ENCODE assay signal across 10 cellular contexts in genomic region chr18:76983613-76984051, GRCh38.
A peak's percentile ranks its signal among the peaks of the same experiment; 100 is the strongest.
DNase-seq lines count a peak whose midpoint lies in the region; ATAC-seq, FAIRE-seq and TF ChIP-seq lines count a peak whose summit lies in the region.
"Had no signal": no experiment of that assay in that cellular context is flagged by ENCODE, and none has a peak within 500 bp of the region (broad histone marks: within the 10 kb centered on the region; RNA-seq: fewer than 3 reads in every experiment).

No MANE protein-coding gene starts in this region.

- peak; percentile 6 for ATAC-seq in GM18499 (IDR thresholded peaks at IDR 0.05; ENCODE audit: insufficient read depth, unreplicated experiment)

- 55 to 61% methylated on average over 9 of the region's 10 CpGs for WGBS in tibial nerve, 2 donors

- H4K20me1 ChIP-seq in Karpas-422 (ENCODE audit: insufficient read depth, low read depth, low read length), result no peaks in the 10 kb centered on the region

- no peaks in the 10 kb centered on the region for H3K9me3 ChIP-seq in Karpas-422 (ENCODE audit: low read length)
- no peaks in the 10 kb centered on the region for H3K9me3 ChIP-seq in tibial nerve
- H3K9me3 ChIP-seq: sigmoid colon, suprapubic skin had no signal

- no peak for DNase-seq in Karpas-422
- DNase-seq in pons (ENCODE audit: low spot score), result peak; percentile 69
- no peak for DNase-seq in cerebellar nuclear complex (lab: John Stamatoyannopoulos, UW)
- no peak for DNase-seq in D721Med (ENCODE audit: insufficient read length, low spot score)
- no peak for DNase-seq in activated CD4-positive, alpha-beta T cell treated with anti-CD3 and anti-CD28 coated beads for 4 hours
- no peak for DNase-seq in tibial nerve (ENCODE audit: low spot score in 2 of 2)

- no peak for TF ChIP-seq POLR2A in tibial nerve (IDR thresholded peaks at IDR 0.05)

- H3K27ac ChIP-seq in Karpas-422 (ENCODE audit: low read length) (peak overlapping the region; percentile 99), cingulate gyrus (ENCODE audit: low read depth, low read length) (peak overlapping the region; percentile 30), tibial nerve (peak overlapping the region in 2 of 4 donors; percentile 44 to 82)
- H3K27ac ChIP-seq: sigmoid colon, suprapubic skin had no signal

- peaks cover 16% of the 10 kb centered on the region for H3K79me2 ChIP-seq in Karpas-422 (ENCODE audit: low read length)

- H3K27me3 ChIP-seq in Karpas-422 (ENCODE audit: low read length) (no peaks in the 10 kb centered on the region), tibial nerve (no peaks in the 10 kb centered on the region)
- H3K27me3 ChIP-seq: sigmoid colon, suprapubic skin had no signal

- FAIRE-seq in D721Med (lab: Jason Lieb, UNC), result no peak

- H3K36me3 ChIP-seq in Karpas-422 (ENCODE audit: insufficient read depth, low read length) (peaks cover 50% of the 10 kb centered on the region), tibial nerve (peaks cover 0 to 47% (median 0%) of the 10 kb centered on the region in 3 donors)
- H3K36me3 ChIP-seq: sigmoid colon, suprapubic skin had no signal

- TF ChIP-seq EP300 in tibial nerve (IDR thresholded peaks at IDR 0.05), result no peak

- TF ChIP-seq CTCF in D721Med (IDR thresholded peaks at IDR 0.05; ENCODE audit: insufficient read depth, missing control alignments) (no peak), tibial nerve (IDR thresholded peaks at IDR 0.05) (no peak)

- H2AFZ ChIP-seq in Karpas-422 (ENCODE audit: low read length), result no peak overlapping the region

- peak overlapping the region; percentile 77 for H3K4me2 ChIP-seq in Karpas-422 (ENCODE audit: low read depth, low read length, poor library complexity, severe bottlenecking)

- H3K9me2 ChIP-seq in Karpas-422 (replicated peaks; ENCODE audit: insufficient read depth, low read length), result no peaks in the 10 kb centered on the region

- H3K4me3 ChIP-seq in Karpas-422 (ENCODE audit: low read length), result no peak overlapping the region
- no peak overlapping the region for H3K4me3 ChIP-seq in tibial nerve
- H3K4me3 ChIP-seq: sigmoid colon, suprapubic skin had no signal

- peak overlapping the region; percentile 47 for H3K9ac ChIP-seq in Karpas-422 (ENCODE audit: low read length)

- H3K4me1 ChIP-seq in Karpas-422 (ENCODE audit: low read length) (peaks cover 87% of the 10 kb centered on the region), tibial nerve (peaks cover 0 to 36% (median 7%) of the 10 kb centered on the region in 4 donors)
- H3K4me1 ChIP-seq: suprapubic skin had no signal
